Comparison of ENCODE assay signal across 10 cellular contexts in genomic region chr1:154478639-154479038, GRCh38. TPM values are rescaled to one million over a fixed set of nuclear protein-coding genes. Genes with fewer than 3 reads are reported as not detected.
DNase-seq lines count a peak whose midpoint lies in the region; ATAC-seq and TF ChIP-seq lines count a peak whose summit lies in the region.
"Had no signal": no experiment of that assay in that cellular context is flagged by ENCODE, and none has a peak within 500 bp of the region (broad histone marks: within the 10 kb centered on the region; RNA-seq: fewer than 3 reads in every experiment).

No MANE protein-coding gene starts in this region.

- POLR2A ChIA-PET in BJ (lab: Charles Lee) = no interaction called here
- POLR2A ChIA-PET in SK-N-SH (lab: Yijun Ruan, JAX) = no interaction called here

- H3K4me3 ChIP-seq in BJ (ENCODE audit: low read depth, low read length) (no peak overlapping the region), SK-N-SH (ENCODE audit: low read depth in 2 of 2, low read length in 1 of 2) (no peak overlapping the region), fibroblast of lung (replicated peaks in 1 of 4; ENCODE audit: control extremely low read depth in 1 of 4, insufficient read depth in 1 of 4, low read depth in 3 of 4, low read length in 4 of 4) (no peak overlapping the region)

- DNase-seq in BJ (ENCODE audit: low read depth) = no peak
- peak; percentile 38 for DNase-seq in H4 (ENCODE audit: low spot score)
- no peak for DNase-seq in SK-N-SH
- DNase-seq in fibroblast of lung (ENCODE audit: low read depth in 2 of 2) = peak; percentile 19 to 29
- no peak for DNase-seq in midbrain (lab: John Stamatoyannopoulos, UW)
- DNase-seq in cardiac septum (ENCODE audit: low spot score) = no peak
- no peak for DNase-seq in Ammon's horn (ENCODE audit: low spot score)
- DNase-seq: retina had no signal

- H4K20me1 ChIP-seq in SK-N-SH (ENCODE audit: insufficient read depth) (no peaks in the 10 kb centered on the region), fibroblast of lung (ENCODE audit: control insufficient read depth, extremely low read depth, insufficient read depth, low read length) (no peaks in the 10 kb centered on the region)

- no peak for TF ChIP-seq EP300 in SK-N-SH (IDR thresholded peaks at IDR 0.05; ENCODE audit: borderline replicate concordance in 1 of 2, low read depth in 1 of 2, low read length in 1 of 2)

- peak; percentile 19; the same call in 1 of the 2 replicates for TF ChIP-seq CTCF in BJ (IDR thresholded peaks at IDR 0.05; ENCODE audit: insufficient read depth, low read depth, low read length)
- TF ChIP-seq CTCF in SK-N-SH (IDR thresholded peaks at IDR 0.05) = peak; percentile 41
- TF ChIP-seq CTCF in fibroblast of lung (conservative IDR thresholded peaks at IDR 0.05 in 1 of 2, IDR thresholded peaks at IDR 0.05 in 1 of 2; ENCODE audit: low read depth in 1 of 2, low read length in 2 of 2) = no peak

- H3K79me2 ChIP-seq in SK-N-SH (ENCODE audit: insufficient read depth) (no peaks in the 10 kb centered on the region), fibroblast of lung (ENCODE audit: control insufficient read depth, insufficient read depth, low read length) (no peaks in the 10 kb centered on the region)

- intact Hi-C loops in cardiac septum (cut with DNase I) = no loop called here

- H3K36me3 ChIP-seq in BJ (ENCODE audit: control insufficient read depth, insufficient read depth, low read length) = no peaks in the 10 kb centered on the region
- H3K36me3 ChIP-seq in SK-N-SH (replicated peaks in 1 of 2; ENCODE audit: control insufficient read depth in 1 of 2, insufficient read depth in 2 of 2, low read length in 1 of 2) = no peaks in the 10 kb centered on the region
- no peaks in the 10 kb centered on the region for H3K36me3 ChIP-seq in fibroblast of lung (ENCODE audit: control insufficient read depth, insufficient read depth, low read length)

- H2AFZ ChIP-seq in SK-N-SH (ENCODE audit: low read depth) = peak overlapping the region; percentile 96
- no peak overlapping the region for H2AFZ ChIP-seq in fibroblast of lung (ENCODE audit: low read length)

- H3K27me3 ChIP-seq in BJ (ENCODE audit: control insufficient read depth, insufficient read depth, low read length) (no peaks in the 10 kb centered on the region), SK-N-SH (ENCODE audit: insufficient read depth) (no peaks in the 10 kb centered on the region), fibroblast of lung (ENCODE audit: control insufficient read depth, insufficient read depth, low read length) (no peaks in the 10 kb centered on the region)

- no peak overlapping the region for H3K4me2 ChIP-seq in SK-N-SH
- no peak overlapping the region for H3K4me2 ChIP-seq in fibroblast of lung (ENCODE audit: extremely low read depth, insufficient read depth, low read length)

- WGBS in SK-N-SH (ENCODE audit: low lambda C conversion rate) = 82% methylated on average over 5 of the region's 5 CpGs

- H3K9ac ChIP-seq in SK-N-SH = no peak overlapping the region
- H3K9ac ChIP-seq in fibroblast of lung (ENCODE audit: insufficient read depth, low read length) = no peak overlapping the region

- no peak for TF ChIP-seq RAD21 in SK-N-SH (IDR thresholded peaks at IDR 0.05; ENCODE audit: low read length)

- ATAC-seq in GM18520 (IDR thresholded peaks at IDR 0.05; ENCODE audit: unreplicated experiment) = no peak

- H3K9me2 ChIP-seq in SK-N-SH = no peaks in the 10 kb centered on the region

- CTCF ChIA-PET in BJ (lab: Yijun Ruan, JAX) (interaction anchor here (0.6 to 4.9 kb wide), 23 partner anchors 11 to 606 kb away, joined by 3 to 43 read pairs (median 5); partner anchors contain the start of gene ATP8B2), SK-N-SH (lab: Yijun Ruan, JAX) (interaction anchor here (0.6 to 9.8 kb wide), 20 partner anchors 11 to 459 kb away, joined by 3 to 187 read pairs (median 6); partner anchors contain the start of genes IL6R and UBE2Q1)

- H3K4me1 ChIP-seq in SK-N-SH (ENCODE audit: control insufficient read depth in 1 of 2, insufficient read depth in 2 of 2, low read depth in 1 of 2, low read length in 1 of 2) = peaks cover 5 to 18% of the 10 kb centered on the region in 2 experiments; a peak in 2 of 4 replicates
- peaks cover 5% of the 10 kb centered on the region for H3K4me1 ChIP-seq in fibroblast of lung (ENCODE audit: control insufficient read depth, extremely low read depth, insufficient read depth, low read length)

- peaks cover 7% of the 10 kb centered on the region for H3F3A ChIP-seq in SK-N-SH (replicated peaks; ENCODE audit: insufficient read depth)

- no peaks in the 10 kb centered on the region for H3K9me3 ChIP-seq in SK-N-SH
- H3K9me3 ChIP-seq in fibroblast of lung (ENCODE audit: control insufficient read depth, insufficient read depth, low read depth, low read length) = no peaks in the 10 kb centered on the region

- H3K27ac ChIP-seq in SK-N-SH (ENCODE audit: low read depth in 2 of 2, low read length in 1 of 2) = no peak overlapping the region
- H3K27ac ChIP-seq in fibroblast of lung (ENCODE audit: insufficient read depth, low read length) = no peak overlapping the region

TF ChIP-seq in SK-N-SH, 30 proteins besides CTCF, POLR2A, EP300 and RAD21:
- TF ChIP-seq RXRA (IDR thresholded peaks at IDR 0.05; ENCODE audit: borderline replicate concordance, low read depth) = no peak
- no peak for TF ChIP-seq USF1 (IDR thresholded peaks at IDR 0.05; ENCODE audit: borderline replicate concordance, low read depth)
- no peak for TF ChIP-seq MAX (IDR thresholded peaks at IDR 0.05; ENCODE audit: low read depth)
- no peak for TF ChIP-seq PBX3 (IDR thresholded peaks at IDR 0.05)
- no peak for TF ChIP-seq MEF2A (IDR thresholded peaks at IDR 0.05; ENCODE audit: borderline replicate concordance, low read depth)
- no peak for TF ChIP-seq SMC3 (IDR thresholded peaks at IDR 0.05; ENCODE audit: low read depth, low read length)
- TF ChIP-seq FOXJ3 (CRISPR knock-in tag; IDR thresholded peaks at IDR 0.05) = no peak
- no peak for TF ChIP-seq NFIC (IDR thresholded peaks at IDR 0.05; ENCODE audit: borderline replicate concordance)
- TF ChIP-seq NRF1 (IDR thresholded peaks at IDR 0.05; ENCODE audit: low read depth, low read length) = no peak
TF ChIP-seq in SK-N-SH: peak in this region for 0.

RNA-seq across cellular contexts. Expression of gene TDRD10, which starts 23.4 kb away (rescaled TPM):
- polyA plus RNA-seq in BJ (2011; rRNA removed) (not detected in 2 replicates), SK-N-SH (2012; rRNA removed) (not detected in 2 replicates), fibroblast of lung (not detected in 2 replicates)
- polyA minus RNA-seq in BJ (2011; rRNA and poly(A)+ RNA removed) = not detected in 2 replicates
- not detected in 2 replicates for total RNA-seq in H4 (2014; rRNA removed; shearing (Covaris generic))
- not detected in 2 replicates for polyA plus RNA-seq in SK-N-SH (2012; cell fraction: cytosol; rRNA removed)
- polyA plus RNA-seq in SK-N-SH (2012; cell fraction: nucleus; rRNA removed) = not detected in 2 replicates
- total RNA-seq in fibroblast of lung (under 0.01 TPM in 1 of 2 replicates, not detected in the other), cardiac septum (5.0 TPM)
- polyA plus RNA-seq in fibroblast of lung (2012) = not detected in 2 replicates
- polyA minus RNA-seq in fibroblast of lung (ENCODE audit: low replicate concordance) = not detected in 2 replicates
- total RNA-seq: NCI-H460 had no signal

RNA-seq across cellular contexts. Expression of gene SHE, which starts 23.6 kb away (rescaled TPM):
- polyA plus RNA-seq in BJ (2011; rRNA removed) (not detected in 2 replicates), SK-N-SH (2012; rRNA removed) (not detected in 2 replicates), fibroblast of lung (not detected in 2 replicates)
- not detected in 2 replicates for polyA minus RNA-seq in BJ (2011; rRNA and poly(A)+ RNA removed)
- total RNA-seq in H4 (2014; rRNA removed; shearing (Covaris generic)) = not detected in 2 replicates
- not detected in 2 replicates for polyA plus RNA-seq in SK-N-SH (2012; cell fraction: cytosol; rRNA removed)
- polyA plus RNA-seq in SK-N-SH (2012; cell fraction: nucleus; rRNA removed) = not detected in 2 replicates
- total RNA-seq in fibroblast of lung (under 0.01 TPM in 1 of 2 replicates, not detected in the other), cardiac septum (16.8 TPM)
- not detected in 2 replicates for polyA plus RNA-seq in fibroblast of lung (2012)
- 0.35 TPM in 1 of 2 replicates, not detected in the other for polyA minus RNA-seq in fibroblast of lung (ENCODE audit: low replicate concordance)

Comparison
In these comparisons a context has a peak if more than half of its experiments do, and no peak if none do; other contexts are left out.
1. DNase-seq: peak in H4 (single experiment) and fibroblast of lung (2 of 2); none in BJ (single experiment), SK-N-SH (single experiment), midbrain (single experiment), cardiac septum (single experiment) and Ammon's horn (single experiment).
2. CTCF ChIP-seq: peak in BJ (single experiment) and SK-N-SH (single experiment); none in fibroblast of lung (0 of 2).
3. RNA of gene SHE, which starts 23.6 kb away (total RNA-seq): 16.8 TPM in cardiac septum (single experiment); not detected in H4 and under 0.01 TPM in fibroblast of lung; every median in the first group is over 10 times any median in the second.